In the genomic region with DNA sequence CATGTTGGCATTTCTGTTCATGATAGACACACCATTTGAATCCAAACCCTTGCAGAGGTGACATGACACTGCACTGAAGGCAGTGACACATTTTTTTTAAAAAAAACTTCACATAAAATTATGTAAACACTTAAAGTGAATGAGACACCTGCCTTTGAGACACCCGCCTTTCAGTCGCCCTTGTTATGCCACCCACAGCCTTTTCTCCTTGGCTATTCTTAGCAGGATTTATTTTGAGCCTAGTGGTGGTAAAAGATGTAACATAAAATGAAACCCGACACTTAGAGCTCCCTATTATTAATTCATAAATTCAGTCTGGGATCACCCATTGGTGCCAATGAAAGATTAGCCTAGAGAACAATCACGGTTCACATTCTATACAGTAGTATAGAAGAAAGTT, we compare ENCODE assay signal across 18 cellular contexts.
A peak's percentile ranks its signal among the peaks of the same experiment; 100 is the strongest.
DNase-seq lines count a peak whose midpoint lies in the region; FAIRE-seq and TF ChIP-seq lines count a peak whose summit lies in the region.
"Had no signal": no experiment of that assay in that cellular context is flagged by ENCODE, and none has a peak within 500 bp of the region (broad histone marks: within the 10 kb centered on the region; RNA-seq: fewer than 3 reads in every experiment).

No MANE protein-coding gene starts in this region.

- peaks cover 7% of the 10 kb centered on the region for H3K27me3 Mint-ChIP-seq in progenitor cell of endocrine pancreas

- H2AK5ac ChIP-seq in H1 (ENCODE audit: low read depth, low read length): no peak overlapping the region

- no peak overlapping the region for H3K23ac ChIP-seq in H1 (ENCODE audit: insufficient read length)

- H2BK12ac ChIP-seq in H1 (ENCODE audit: low read depth, low read length): no peak overlapping the region

- H4K8ac ChIP-seq in H1 (ENCODE audit: extremely low read depth, insufficient read depth, low read length): no peak overlapping the region

- no peak overlapping the region for H3K27ac ChIP-seq in H1 (ENCODE audit: low read depth, low read length)
- H3K27ac ChIP-seq in mammary epithelial cell (ENCODE audit: insufficient read depth, low read depth, low read length): no peak overlapping the region
- H3K27ac ChIP-seq: cardiac muscle cell, gastroesophageal sphincter, skin epidermis, upper lobe of right lung had no signal

- H4K91ac ChIP-seq in H1 (replicated peaks; ENCODE audit: insufficient read length, low read length): no peak overlapping the region

- H3K36me3 ChIP-seq in H1 (ENCODE audit: control insufficient read depth in 2 of 4, insufficient read depth in 4 of 4, low read length in 3 of 4) (no peaks in the 10 kb centered on the region), mammary epithelial cell (ENCODE audit: insufficient read depth, low read length) (no peaks in the 10 kb centered on the region)
- H3K36me3 ChIP-seq: cardiac muscle cell, gastroesophageal sphincter, HAP-1, upper lobe of right lung had no signal

- H3K4me2 ChIP-seq in H1 (ENCODE audit: insufficient read depth in 1 of 2, low read depth in 2 of 2, low read length in 2 of 2) (no peak overlapping the region), mammary epithelial cell (ENCODE audit: insufficient read depth, low read depth, low read length) (no peak overlapping the region)

- in situ Hi-C loops in mammary epithelial cell (cut with MboI; ENCODE audit: low sequenced_read_pairs in 2 of 2): no loop called here

- H3K27me3 ChIP-seq in H1 (replicated peaks in 1 of 4; ENCODE audit: control insufficient read depth in 3 of 4, extremely low read depth in 1 of 4, insufficient read depth in 3 of 4, low read length in 3 of 4) (no peaks in the 10 kb centered on the region), mammary epithelial cell (ENCODE audit: insufficient read depth, low read length) (no peaks in the 10 kb centered on the region)
- H3K27me3 ChIP-seq: cardiac muscle cell, gastroesophageal sphincter had no signal

- H3K56ac ChIP-seq in H1 (replicated peaks; ENCODE audit: insufficient read length, low read depth, low read length): no peak overlapping the region

- H3K14ac ChIP-seq in H1 (ENCODE audit: insufficient read length): no peak overlapping the region

- no peaks in the 10 kb centered on the region for H3K23me2 ChIP-seq in H1 (ENCODE audit: low read depth, low read length)

- H2BK15ac ChIP-seq in H1 (ENCODE audit: low read length): no peak overlapping the region

- H3K4me3 Mint-ChIP-seq in progenitor cell of endocrine pancreas (ENCODE audit: low read depth): no peak overlapping the region
- H3K4me3 Mint-ChIP-seq: activated CD4-positive, alpha-beta T cell treated with anti-CD3 and anti-CD28 coated beads, Interleukin-2, amount 10 ng/mL, durations not matched to agents 7 days and 5 days had no signal

- POLR2A ChIA-PET in H1 (lab: Charles Lee; ENCODE audit: partially characterized antibody): no interaction called here

- no peak for TF ChIP-seq RAD21 in H1 (IDR thresholded peaks at IDR 0.05 in 1 of 2, conservative IDR thresholded peaks at IDR 0.05 in 1 of 2; ENCODE audit: low read depth in 2 of 2, low read length in 2 of 2)

- H3K27ac Mint-ChIP-seq in progenitor cell of endocrine pancreas: no peak overlapping the region
- H3K27ac Mint-ChIP-seq: activated CD4-positive, alpha-beta T cell treated with anti-CD3 and anti-CD28 coated beads, Interleukin-2, amount 10 ng/mL, durations not matched to agents 7 days and 5 days had no signal

- H3K36me3 Mint-ChIP-seq in progenitor cell of endocrine pancreas (ENCODE audit: insufficient read depth): no peaks in the 10 kb centered on the region

- peaks cover 3% of the 10 kb centered on the region for H3K4me1 Mint-ChIP-seq in progenitor cell of endocrine pancreas (ENCODE audit: low read depth)
- H3K4me1 Mint-ChIP-seq: activated CD4-positive, alpha-beta T cell treated with anti-CD3 and anti-CD28 coated beads, Interleukin-2, amount 10 ng/mL, durations not matched to agents 7 days and 5 days had no signal

- no peak overlapping the region for H3K18ac ChIP-seq in H1 (ENCODE audit: extremely low read depth, low read length)

- H2AFZ ChIP-seq in H1 (ENCODE audit: low read length): no peak overlapping the region
- H2AFZ ChIP-seq in mammary epithelial cell (ENCODE audit: low read depth, low read length): no peak overlapping the region

- H3K79me2 ChIP-seq in H1 (ENCODE audit: control insufficient read depth in 1 of 2, insufficient read depth in 2 of 2, low read length in 2 of 2) (no peaks in the 10 kb centered on the region), mammary epithelial cell (ENCODE audit: insufficient read depth, low read length) (no peaks in the 10 kb centered on the region)

- dilution Hi-C loops in mammary epithelial cell (cut with HindIII; ENCODE audit: low sequenced_read_pairs): no loop called here

- TF ChIP-seq POLR2A in H1 (IDR thresholded peaks at IDR 0.05; ENCODE audit: control extremely low read depth in 1 of 2, low read depth in 2 of 2, low read length in 2 of 2): no peak

- H3K9ac ChIP-seq in H1 (replicated peaks in 1 of 4; ENCODE audit: extremely low read depth in 1 of 4, low read depth in 3 of 4, low read length in 3 of 4) (no peak overlapping the region), mammary epithelial cell (ENCODE audit: insufficient read depth, low read length) (no peak overlapping the region)

- no peaks in the 10 kb centered on the region for H3K9me3 Mint-ChIP-seq in progenitor cell of endocrine pancreas (ENCODE audit: low read depth)
- H3K9me3 Mint-ChIP-seq: activated CD4-positive, alpha-beta T cell treated with anti-CD3 and anti-CD28 coated beads, Interleukin-2, amount 10 ng/mL, durations not matched to agents 7 days and 5 days had no signal

- H3K4ac ChIP-seq in H1 (replicated peaks; ENCODE audit: insufficient read length, low read depth, low read length): no peak overlapping the region

- no peak overlapping the region for H4K5ac ChIP-seq in H1 (ENCODE audit: insufficient read length, low read depth, low read length)

- H3K4me3 ChIP-seq in H1 (ENCODE audit: extremely low read depth in 1 of 4, insufficient read depth in 2 of 4, low read depth in 3 of 4, low read length in 4 of 4) (no peak overlapping the region), mammary epithelial cell (replicated peaks in 1 of 3; ENCODE audit: insufficient read depth in 1 of 3, low read depth in 2 of 3, low read length in 3 of 3) (no peak overlapping the region)
- H3K4me3 ChIP-seq: cardiac muscle cell, gastroesophageal sphincter, HAP-1, skin epidermis, upper lobe of right lung had no signal

- intact Hi-C loops in mammary epithelial cell (cut with micrococcal nuclease): no loop called here

- H3K79me1 ChIP-seq in H1 (ENCODE audit: low read depth, low read length): no peaks in the 10 kb centered on the region

- H3K4me1 ChIP-seq in H1 (replicated peaks in 1 of 4; ENCODE audit: control insufficient read depth in 3 of 4, insufficient read depth in 4 of 4, low read length in 3 of 4) (no peaks in the 10 kb centered on the region), mammary epithelial cell (ENCODE audit: insufficient read depth, low read length) (no peaks in the 10 kb centered on the region)
- H3K4me1 ChIP-seq: gastroesophageal sphincter, HAP-1, upper lobe of right lung had no signal

- H2BK20ac ChIP-seq in H1 (ENCODE audit: low read length): no peak overlapping the region

- TF ChIP-seq CTCF in H1 (IDR thresholded peaks at IDR 0.05; ENCODE audit: control extremely low read depth in 1 of 3, insufficient read depth in 1 of 3, low read depth in 1 of 3, low read length in 3 of 3) (no peak), mammary epithelial cell (conservative IDR thresholded peaks at IDR 0.05 in 1 of 2, IDR thresholded peaks at IDR 0.05 in 1 of 2; ENCODE audit: extremely low read depth in 1 of 2, insufficient read depth in 1 of 2, low read depth in 1 of 2, low read length in 2 of 2) (no peak), progenitor cell of endocrine pancreas (IDR thresholded peaks at IDR 0.05; ENCODE audit: unreplicated experiment) (no peak)

- FAIRE-seq in H1 (lab: Jason Lieb, UNC): no peak
- FAIRE-seq: G401.6 had no signal

- peak; percentile 96 for DNase-seq in DMS53 treated with DMSO at 0.1 percent for 48 hours (lab: John Stamatoyannopoulos, UW; ENCODE audit: unreplicated experiment)
- peak; percentile 68 for DNase-seq in NCI-H1436 (lab: John Stamatoyannopoulos, UW)
- DNase-seq in NCI-H2171 treated with DMSO at 0.1 percent for 48 hours (lab: John Stamatoyannopoulos, UW): peak; percentile 79
- DNase-seq in H1 (ENCODE audit: low read depth in 1 of 2, low spot score in 2 of 2): no peak
- DNase-seq in mammary epithelial cell: no peak
- no peak for DNase-seq in cortex of kidney (lab: John Stamatoyannopoulos, UW)
- DNase-seq in progenitor cell of endocrine pancreas (ENCODE audit: low spot score, unreplicated experiment): no peak
- DNase-seq: activated CD4-positive, alpha-beta T cell treated with anti-CD3 and anti-CD28 coated beads, Interleukin-2, amount 10 ng/mL, durations not matched to agents 7 days and 5 days; activated CD8-positive, alpha-beta memory T cell treated with anti-CD3 and anti-CD28 coated beads, Interleukin-2, amount 50 U/mL, for 48 hours; amniotic stem cell; occipital lobe; stimulated activated CD4-positive, alpha-beta T cell treated with anti-CD3 and anti-CD28 coated beads, Interleukin-4, amount 100 ng/mL, for 24 hours; upper lobe of right lung had no signal

- no peak for TF ChIP-seq EP300 in H1 (IDR thresholded peaks at IDR 0.05; ENCODE audit: borderline replicate concordance in 1 of 2, low read depth in 2 of 2, low read length in 2 of 2)

- no TSS peak for BruUV-seq in mammary epithelial cell (replicated peaks; lab: Mats Ljungman, UMichigan)

- H3K9me3 ChIP-seq in H1 (ENCODE audit: insufficient read depth in 2 of 2, low read depth in 1 of 2, low read length in 1 of 2) (no peaks in the 10 kb centered on the region), mammary epithelial cell (replicated peaks; ENCODE audit: insufficient read depth, low read length) (no peaks in the 10 kb centered on the region)
- H3K9me3 ChIP-seq: gastroesophageal sphincter, HAP-1, upper lobe of right lung had no signal

- 89% methylated on average over 4 of the region's 4 CpGs; no CpG with 5 or more reads in 1 of the 2 experiments for WGBS in H1 (ENCODE audit: extremely low coverage in 1 of 2, insufficient coverage in 1 of 2, insufficient read length in 1 of 2, insufficient replicate concordance in 2 of 2, low coverage in 1 of 2, low lambda C conversion rate in 2 of 2, missing lambda C conversion rate in 1 of 2), 2 experiments
- WGBS in mammary epithelial cell (ENCODE audit: low coverage, missing lambda C conversion rate): 64% methylated on average over 3 of the region's 4 CpGs

- H2BK120ac ChIP-seq in H1 (replicated peaks; ENCODE audit: low read depth, low read length): peak overlapping the region; percentile 33

- H4K20me1 ChIP-seq in H1 (replicated peaks in 1 of 2; ENCODE audit: control insufficient read depth in 1 of 2, insufficient read depth in 2 of 2, low read length in 2 of 2): no peaks in the 10 kb centered on the region
- no peaks in the 10 kb centered on the region for H4K20me1 ChIP-seq in mammary epithelial cell (ENCODE audit: insufficient read depth, low read length)

- CTCF ChIA-PET in H1 (lab: Charles Lee; ENCODE audit: partially characterized antibody): interaction anchor here (1.3 kb wide), 1 partner anchor 12 kb away, joined by 3 read pairs; no protein-coding TSS in a partner anchor
- CTCF ChIA-PET in mammary epithelial cell (lab: Charles Lee; ENCODE audit: low non-redundant PET): no interaction called here

- no peak overlapping the region for H2BK5ac ChIP-seq in H1 (ENCODE audit: low read depth, low read length)

Comparison
In these comparisons a context has a peak if more than half of its experiments do, and no peak if none do; other contexts are left out.
1. DNase-seq: peak in DMS53 treated with DMSO at 0.1 percent for 48 hours (single experiment), NCI-H1436 (single experiment) and NCI-H2171 treated with DMSO at 0.1 percent for 48 hours (single experiment); none in H1 (0 of 2), mammary epithelial cell (single experiment), cortex of kidney (single experiment) and progenitor cell of endocrine pancreas (single experiment).